Comparison of ENCODE assay signal across 24 cellular contexts in the genomic region with DNA sequence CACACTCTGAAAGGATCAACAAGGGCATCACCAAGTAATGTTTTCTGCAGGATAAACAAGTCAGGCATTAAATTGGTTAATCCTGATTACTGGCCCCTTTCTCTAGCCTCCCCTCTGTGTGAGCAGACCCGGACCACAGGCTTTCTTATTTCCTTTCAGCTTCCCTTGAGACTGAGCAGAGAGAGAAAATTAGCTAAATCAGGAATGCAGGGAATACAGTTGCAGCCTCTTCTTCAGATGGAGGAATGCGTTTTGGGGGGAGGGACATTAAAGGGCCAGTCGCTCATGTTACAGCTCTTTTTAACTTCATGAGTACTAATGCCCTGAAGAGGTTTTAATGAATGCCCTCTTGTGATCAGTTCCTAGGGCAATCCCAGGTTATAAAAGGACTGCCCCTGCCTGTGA. TPM values are rescaled to one million over a fixed set of nuclear protein-coding genes. Genes with fewer than 3 reads are reported as not detected.
DNase-seq lines count a peak whose midpoint lies in the region; TF ChIP-seq lines count a peak whose summit lies in the region.
"Had no signal": no experiment of that assay in that cellular context is flagged by ENCODE, and none has a peak within 500 bp of the region (broad histone marks: within the 10 kb centered on the region; RNA-seq: fewer than 3 reads in every experiment).

No MANE protein-coding gene starts in this region.

- in situ Hi-C loops in brain microvascular endothelial cell (cut with HindIII; ENCODE audit: low pct_ligation_motif_present, low sequenced_read_pairs), result no loop called here

- H3K27ac Mint-ChIP-seq in nephron progenitor cell, result peak overlapping the region; percentile 81
- H3K27ac Mint-ChIP-seq: activated T-cell treated with anti-CD3 and anti-CD28 coated beads, Interleukin-2, amount 50 U/mL, for 24 hours; naive B cell had no signal

- H3K27ac ChIP-seq in hepatocyte (peak overlapping the region; percentile 74), brain microvascular endothelial cell (no peak overlapping the region)
- H3K27ac ChIP-seq: prostate gland, thyroid gland had no signal

- H3K9me3 Mint-ChIP-seq in nephron progenitor cell, result no peaks in the 10 kb centered on the region
- H3K9me3 Mint-ChIP-seq: activated T-cell treated with anti-CD3 and anti-CD28 coated beads, Interleukin-2, amount 50 U/mL, for 24 hours had no signal

- no peaks in the 10 kb centered on the region for H3K27me3 Mint-ChIP-seq in nephron progenitor cell (ENCODE audit: low read depth, poor library complexity)
- H3K27me3 Mint-ChIP-seq: activated T-cell treated with anti-CD3 and anti-CD28 coated beads, Interleukin-2, amount 50 U/mL, for 24 hours had no signal

- H3K36me3 ChIP-seq in hepatocyte (replicated peaks; ENCODE audit: insufficient read depth, low read depth) (no peaks in the 10 kb centered on the region), brain microvascular endothelial cell (replicated peaks) (no peaks in the 10 kb centered on the region)
- H3K36me3 ChIP-seq: prostate gland, thyroid gland had no signal

- 19% methylated on average over 3 of the region's 3 CpGs for WGBS in hepatocyte (ENCODE audit: low lambda C conversion rate, missing lambda C conversion rate)

- H3K4me3 ChIP-seq in hepatocyte, result no peak overlapping the region
- no peak overlapping the region for H3K4me3 ChIP-seq in brain microvascular endothelial cell (ENCODE audit: low read depth, low read length)
- H3K4me3 ChIP-seq: prostate gland, thyroid gland had no signal

- H3K4me2 ChIP-seq in hepatocyte, result peak overlapping the region; percentile 61

- H3K79me2 ChIP-seq in hepatocyte, result no peaks in the 10 kb centered on the region

- no peaks in the 10 kb centered on the region for H4K20me1 ChIP-seq in hepatocyte (ENCODE audit: insufficient read depth, poor library complexity, severe bottlenecking)

- no peaks in the 10 kb centered on the region for H3K9me3 ChIP-seq in hepatocyte (ENCODE audit: low read depth)
- H3K9me3 ChIP-seq: prostate gland, thyroid gland had no signal

- H3K27me3 ChIP-seq in hepatocyte (no peaks in the 10 kb centered on the region), brain microvascular endothelial cell (replicated peaks) (no peaks in the 10 kb centered on the region)
- H3K27me3 ChIP-seq: thyroid gland had no signal

- peak; percentile 95 for DNase-seq in ELF-1 (ENCODE audit: low read depth, low spot score)
- peak; percentile 40 for DNase-seq in SK-N-DZ (ENCODE audit: low spot score)
- DNase-seq in hepatocyte (ENCODE audit: low spot score), result no peak
- peak; percentile 15 for DNase-seq in nephron progenitor cell
- DNase-seq in epidermal melanocyte (ENCODE audit: insufficient read length, low spot score), result no peak
- no peak for DNase-seq in stimulated activated CD8-positive, alpha-beta memory T cell treated with anti-CD3 and anti-CD28 coated beads, Interleukin-4, amount 100 ng/mL, for 48 hours
- no peak for DNase-seq in NCI-H526 treated with DMSO at 0.1 percent for 48 hours (lab: John Stamatoyannopoulos, UW)
- DNase-seq in brain microvascular endothelial cell, result no peak
- DNase-seq: activated naive CD4-positive, alpha-beta T cell treated with Interleukin-2 at 50 U/mL for 16 hours; activated T-cell treated with anti-CD3 and anti-CD28 coated beads, Interleukin-2, amount 50 U/mL, for 24 hours; amniotic stem cell; DMS 273 treated with DMSO at 0.1 percent for 48 hours; effector memory CD4-positive, alpha-beta T cell; KBM-7; naive B cell; NCI-H187; NCI-H446 treated with DMSO at 0.1 percent for 48 hours; stimulated activated CD4-positive, alpha-beta T cell treated with anti-CD3 and anti-CD28 coated beads, Interleukin-2, amount 100 ng/mL, for 24 hours; stimulated activated naive CD4-positive, alpha-beta T cell treated with Interleukin-2 at 50 U/mL for 16 hours; T1000; thyroid gland had no signal

- no peak overlapping the region for H3K4me3 Mint-ChIP-seq in nephron progenitor cell
- H3K4me3 Mint-ChIP-seq: activated T-cell treated with anti-CD3 and anti-CD28 coated beads, Interleukin-2, amount 50 U/mL, for 24 hours; naive B cell had no signal

- peaks cover 3% of the 10 kb centered on the region for H3K36me3 Mint-ChIP-seq in nephron progenitor cell (ENCODE audit: low read depth)
- H3K36me3 Mint-ChIP-seq: naive B cell had no signal

- H3K4me1 Mint-ChIP-seq in nephron progenitor cell, result peaks cover 37% of the 10 kb centered on the region
- H3K4me1 Mint-ChIP-seq: naive B cell had no signal

- no peak overlapping the region for H2AFZ ChIP-seq in hepatocyte

- no peak for TF ChIP-seq CTCF in hepatocyte (IDR thresholded peaks at IDR 0.05; ENCODE audit: poor library complexity)
- no peak for TF ChIP-seq CTCF in nephron progenitor cell (IDR thresholded peaks at IDR 0.05)
- no peak for TF ChIP-seq CTCF in brain microvascular endothelial cell (IDR thresholded peaks at IDR 0.05; ENCODE audit: low read depth, low read length, missing control alignments)

- H3K4me1 ChIP-seq in hepatocyte (ENCODE audit: insufficient read depth), result peaks cover 17% of the 10 kb centered on the region
- H3K4me1 ChIP-seq: prostate gland had no signal

- H3K9me2 ChIP-seq in hepatocyte (replicated peaks; ENCODE audit: insufficient read depth), result no peaks in the 10 kb centered on the region

RNA-seq across cellular contexts. Expression of a gene that starts 19.8 kb away (rescaled TPM):
- 0.64 and 0.90 TPM in 2 replicates for polyA plus RNA-seq in SK-N-DZ (2014; cell fraction: cytosol; rRNA removed)
- 1.4 and 3.0 TPM in 2 replicates for polyA plus RNA-seq in SK-N-DZ (2014; cell fraction: nucleus; rRNA removed)
- 6.8 and 11.3 TPM in 2 replicates for total RNA-seq in hepatocyte
- polyA plus RNA-seq in hepatocyte, result 5.4 and 6.4 TPM in 2 replicates
- total RNA-seq: RPMI7951 had no signal
- polyA plus RNA-seq: AG04450 had no signal

Comparison
In these comparisons a context has a peak if more than half of its experiments do, and no peak if none do; other contexts are left out.
1. DNase-seq: peak in ELF-1 (single experiment), SK-N-DZ (single experiment) and nephron progenitor cell (single experiment); none in hepatocyte (single experiment), epidermal melanocyte (single experiment), stimulated activated CD8-positive, alpha-beta memory T cell treated with anti-CD3 and anti-CD28 coated beads, Interleukin-4, amount 100 ng/mL, for 48 hours (single experiment), NCI-H526 treated with DMSO at 0.1 percent for 48 hours (single experiment) and brain microvascular endothelial cell (single experiment).